Comparison of ENCODE assay signal across 32 cellular contexts in the genomic region with DNA sequence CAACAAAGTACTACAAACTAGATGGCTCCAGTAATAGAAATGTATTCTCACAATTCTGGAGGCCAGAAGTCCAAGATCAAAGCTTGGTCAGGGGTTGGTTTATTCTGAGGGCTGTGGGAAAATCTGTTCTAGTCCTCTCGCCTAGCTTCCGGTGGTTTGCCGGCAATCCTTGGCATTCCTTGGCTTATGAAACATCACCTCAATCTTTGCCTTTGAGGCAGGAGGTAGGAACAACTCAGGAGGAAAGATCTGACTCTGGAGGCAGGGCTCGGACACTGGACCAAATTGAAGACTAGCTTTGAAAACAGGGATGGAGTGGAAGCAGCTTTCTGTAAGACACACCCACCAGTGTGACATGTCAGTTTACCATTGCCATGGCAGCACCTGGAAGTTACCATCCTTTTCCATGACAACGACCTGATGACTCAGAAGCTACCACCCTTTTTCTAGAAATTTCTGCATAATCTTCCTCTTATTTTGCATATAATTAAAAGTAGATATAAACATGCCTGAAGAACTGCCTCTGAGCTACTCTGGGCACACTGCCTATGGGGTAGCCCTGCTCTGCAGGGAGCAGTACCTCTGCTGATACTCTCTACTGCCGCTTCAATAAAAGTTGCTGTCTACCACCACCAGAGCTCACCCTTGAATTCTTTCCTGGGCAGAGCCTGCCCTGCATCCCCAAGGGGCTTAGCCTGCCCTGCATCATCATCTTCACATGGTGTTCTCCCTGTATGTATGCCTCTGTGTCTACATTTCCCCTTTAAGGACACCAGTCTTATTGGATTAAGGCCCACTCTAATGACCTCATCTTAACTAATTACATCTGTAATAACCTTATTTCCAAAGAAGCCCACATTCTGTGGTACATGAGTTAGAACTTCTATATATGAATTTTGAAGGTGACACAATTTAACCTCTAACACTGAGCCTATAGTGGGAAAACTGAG. TPM values are rescaled to one million over a fixed set of nuclear protein-coding genes. Genes with fewer than 3 reads are reported as not detected.
DNase-seq lines count a peak whose midpoint lies in the region; ATAC-seq, FAIRE-seq and TF ChIP-seq lines count a peak whose summit lies in the region.
"Had no signal": no experiment of that assay in that cellular context is flagged by ENCODE, and none has a peak within 500 bp of the region (broad histone marks: within the 10 kb centered on the region; RNA-seq: fewer than 3 reads in every experiment).

No MANE protein-coding gene starts in this region.

- no peak overlapping the region for H2AFZ ChIP-seq in GM23338

- no peaks in the 10 kb centered on the region for H3K9me2 ChIP-seq in GM23338 (ENCODE audit: insufficient read depth)

- CTCF ChIA-PET in A549 (lab: Yijun Ruan, JAX) = no interaction called here
- CTCF ChIA-PET in Caco-2 (lab: Charles Lee) = no interaction called here

- H3K4me1 ChIP-seq in A549 (no peaks in the 10 kb centered on the region), GM23338 (ENCODE audit: insufficient read depth) (no peaks in the 10 kb centered on the region), Caco-2 (peaks cover 7% of the 10 kb centered on the region; the same call in 1 of the 2 replicates)
- H3K4me1 ChIP-seq: BE2C, breast epithelium, thyroid gland had no signal

- DNase-seq in A549 (ENCODE audit: low read depth in 1 of 2, low spot score in 1 of 2) = no peak
- DNase-seq in GM23338 (ENCODE audit: low spot score) = peak; percentile 8
- DNase-seq in amniotic epithelial cell (ENCODE audit: low read depth) = peak; percentile 68
- DNase-seq in kidney tubule cell (ENCODE audit: low spot score) = peak; percentile 33
- DNase-seq in NCI-H69 (lab: John Stamatoyannopoulos, UW) = no peak
- DNase-seq in stimulated activated naive CD8-positive, alpha-beta T cell treated with anti-CD3 and anti-CD28 coated beads, Interleukin-15, Interleukin-2, amounts not matched to agents 100 U/mL and 50 U/mL, for 24 hours = no peak
- no peak for DNase-seq in Caco-2
- DNase-seq in DMS79 treated with DMSO at 0.1 percent for 48 hours (lab: John Stamatoyannopoulos, UW) = no peak
- DNase-seq: ACHN; activated CD4-positive, alpha-beta memory T cell treated with anti-CD3 and anti-CD28 coated beads, Interleukin-2, amount 10 ng/mL, durations not matched to agents 7 days and 5 days; activated naive CD4-positive, alpha-beta T cell treated with anti-CD3 and anti-CD28 coated beads, Interleukin-2, amount 10 ng/mL, durations not matched to agents 7 days and 5 days; amniotic stem cell; BE2C; CD8-positive, alpha-beta T cell; hippocampal formation; KG1; left cardiac atrium; NCI-H1417; NCI-H226; NCI-H526 treated with DMSO at 0.1 percent for 48 hours; nephron progenitor cell; ovary; SHP77; stimulated activated CD4-positive, alpha-beta T cell treated with anti-CD3 and anti-CD28 coated beads, Interleukin-1b, Interleukin-23, amount 100 ng/mL, for 48 hours; thyroid gland had no signal

- H4K20me1 ChIP-seq in GM23338 (replicated peaks; ENCODE audit: insufficient read depth) = no peaks in the 10 kb centered on the region

- H3K4me2 ChIP-seq in A549 = no peak overlapping the region
- no peak overlapping the region for H3K4me2 ChIP-seq in GM23338

- TF ChIP-seq RAD21 in A549 (conservative IDR thresholded peaks at IDR 0.05 in 1 of 2, IDR thresholded peaks at IDR 0.05 in 1 of 2) = no peak

- H3K4me3 Mint-ChIP-seq in GM23338 (no peak overlapping the region), Caco-2 (ENCODE audit: unreplicated experiment) (no peak overlapping the region)
- H3K4me3 Mint-ChIP-seq: activated CD4-positive, alpha-beta memory T cell treated with anti-CD3 and anti-CD28 coated beads, Interleukin-2, amount 10 ng/mL, durations not matched to agents 7 days and 5 days; activated naive CD4-positive, alpha-beta T cell treated with anti-CD3 and anti-CD28 coated beads, Interleukin-2, amount 10 ng/mL, durations not matched to agents 7 days and 5 days; CD8-positive, alpha-beta T cell; nephron progenitor cell; stimulated activated naive CD8-positive, alpha-beta T cell treated with anti-CD3 and anti-CD28 coated beads, Interleukin-15, Interleukin-2, amounts not matched to agents 100 ng/mL and 50 ng/mL, for 24 hours; T-helper 2 cell treated with Interferon-gamma antibody and Interleukin-4, amounts not matched to agents 5 μg/mL and 100 μg/mL, for 36 hours had no signal

- H3K4me3 ChIP-seq in A549 (no peak overlapping the region), GM23338 (no peak overlapping the region), Caco-2 (ENCODE audit: low read depth, low read length) (no peak overlapping the region)
- H3K4me3 ChIP-seq: breast epithelium, ovary, thyroid gland had no signal

- TF ChIP-seq EP300 in A549 (IDR thresholded peaks at IDR 0.05) = no peak

- H3K27me3 ChIP-seq in GM23338 (ENCODE audit: insufficient read depth) = no peaks in the 10 kb centered on the region
- no peaks in the 10 kb centered on the region for H3K27me3 ChIP-seq in Caco-2 (replicated peaks; ENCODE audit: control insufficient read depth, insufficient read depth, low read length)
- H3K27me3 ChIP-seq: BE2C, breast epithelium, ovary, thyroid gland had no signal

- H3F3A ChIP-seq in GM23338 (replicated peaks; ENCODE audit: low read depth) = no peaks in the 10 kb centered on the region

- H3K27ac Mint-ChIP-seq in GM23338 = no peak overlapping the region
- no peak overlapping the region for H3K27ac Mint-ChIP-seq in Caco-2 (ENCODE audit: unreplicated experiment)
- H3K27ac Mint-ChIP-seq: activated CD4-positive, alpha-beta memory T cell treated with anti-CD3 and anti-CD28 coated beads, Interleukin-2, amount 10 ng/mL, durations not matched to agents 7 days and 5 days; activated naive CD4-positive, alpha-beta T cell treated with anti-CD3 and anti-CD28 coated beads, Interleukin-2, amount 10 ng/mL, durations not matched to agents 7 days and 5 days; CD8-positive, alpha-beta T cell; nephron progenitor cell; stimulated activated naive CD8-positive, alpha-beta T cell treated with anti-CD3 and anti-CD28 coated beads, Interleukin-15, Interleukin-2, amounts not matched to agents 100 ng/mL and 50 ng/mL, for 24 hours; T-helper 2 cell treated with Interferon-gamma antibody and Interleukin-4, amounts not matched to agents 5 μg/mL and 100 μg/mL, for 36 hours had no signal

- ATAC-seq in A549 = peak in 1 of 2 experiments; percentile 58; a peak in 3 of 6 replicates
- ATAC-seq in GM23338 = no peak; the same call in 2 of the 3 replicates
- ATAC-seq in stimulated activated naive CD8-positive, alpha-beta T cell treated with anti-CD3 and anti-CD28 coated beads, Interleukin-15, Interleukin-2, amounts not matched to agents 100 U/mL and 50 U/mL, for 24 hours = no peak
- ATAC-seq: CD8-positive, alpha-beta T cell; left cardiac atrium had no signal

- no peaks in the 10 kb centered on the region for H3K79me2 ChIP-seq in GM23338 (replicated peaks; ENCODE audit: insufficient read depth)

- intact Hi-C loops in Caco-2 (cut with micrococcal nuclease; ENCODE audit: unreplicated experiment) = no loop called here

- H3K36me3 Mint-ChIP-seq in GM23338 (ENCODE audit: low read depth) = no peaks in the 10 kb centered on the region
- H3K36me3 Mint-ChIP-seq in Caco-2 (ENCODE audit: insufficient read depth, unreplicated experiment) = no peaks in the 10 kb centered on the region
- H3K36me3 Mint-ChIP-seq: activated naive CD4-positive, alpha-beta T cell treated with anti-CD3 and anti-CD28 coated beads, Interleukin-2, amount 10 ng/mL, durations not matched to agents 7 days and 5 days; CD8-positive, alpha-beta T cell had no signal

- 83% methylated on average over 6 of the region's 6 CpGs for WGBS in A549 (ENCODE audit: missing lambda C conversion rate)

- H3K27ac ChIP-seq in A549 (no peak overlapping the region), GM23338 (ENCODE audit: low read depth) (no peak overlapping the region)
- H3K27ac ChIP-seq: breast epithelium, ovary, thyroid gland had no signal

- no peak for TF ChIP-seq POLR2A in A549 (IDR thresholded peaks at IDR 0.05; ENCODE audit: low read length)

- POLR2A ChIA-PET in A549 (lab: Yijun Ruan, JAX) (no interaction called here), Caco-2 (lab: Charles Lee) (no interaction called here)

- TF ChIP-seq CTCF in A549 (IDR thresholded peaks at IDR 0.05) (no peak), GM23338 (conservative IDR thresholded peaks at IDR 0.05; ENCODE audit: low read depth in 2 of 2) (no peak), Caco-2 (IDR thresholded peaks at IDR 0.05; ENCODE audit: insufficient read depth in 1 of 2, low read depth in 1 of 2, low read length in 1 of 2, severe bottlenecking in 1 of 2, unreplicated experiment in 1 of 2) (no peak)

- H3K4me1 Mint-ChIP-seq in GM23338 (peaks cover 4% of the 10 kb centered on the region; the same call in 2 of the 3 replicates), Caco-2 (ENCODE audit: low read depth, unreplicated experiment) (peaks cover 8% of the 10 kb centered on the region)
- H3K4me1 Mint-ChIP-seq: activated CD4-positive, alpha-beta memory T cell treated with anti-CD3 and anti-CD28 coated beads, Interleukin-2, amount 10 ng/mL, durations not matched to agents 7 days and 5 days; activated naive CD4-positive, alpha-beta T cell treated with anti-CD3 and anti-CD28 coated beads, Interleukin-2, amount 10 ng/mL, durations not matched to agents 7 days and 5 days; nephron progenitor cell had no signal

- H3K27me3 Mint-ChIP-seq in GM23338 (ENCODE audit: insufficient read depth, low read depth, poor library complexity) = no peaks in the 10 kb centered on the region
- H3K27me3 Mint-ChIP-seq in Caco-2 (ENCODE audit: insufficient read depth, unreplicated experiment) = no peaks in the 10 kb centered on the region
- H3K27me3 Mint-ChIP-seq: activated naive CD4-positive, alpha-beta T cell treated with anti-CD3 and anti-CD28 coated beads, Interleukin-2, amount 10 ng/mL, durations not matched to agents 7 days and 5 days had no signal

- H3K36me3 ChIP-seq in GM23338 (ENCODE audit: insufficient read depth) (no peaks in the 10 kb centered on the region), Caco-2 (ENCODE audit: control insufficient read depth, insufficient read depth, low read length) (no peaks in the 10 kb centered on the region)
- H3K36me3 ChIP-seq: BE2C, breast epithelium, ovary, thyroid gland had no signal

- no TSS peak for BruUV-seq in Caco-2 (replicated peaks; lab: Mats Ljungman, UMichigan)

- FAIRE-seq in A549 (lab: Jason Lieb, UNC) = peak; percentile 68
- FAIRE-seq: colon, endothelial cell of umbilical vein, HTR-8/SVneo had no signal

- H3K9me3 Mint-ChIP-seq in GM23338 (no peaks in the 10 kb centered on the region; the same call in 2 of the 3 replicates), Caco-2 (ENCODE audit: unreplicated experiment) (no peaks in the 10 kb centered on the region)
- H3K9me3 Mint-ChIP-seq: activated CD4-positive, alpha-beta memory T cell treated with anti-CD3 and anti-CD28 coated beads, Interleukin-2, amount 10 ng/mL, durations not matched to agents 7 days and 5 days; activated naive CD4-positive, alpha-beta T cell treated with anti-CD3 and anti-CD28 coated beads, Interleukin-2, amount 10 ng/mL, durations not matched to agents 7 days and 5 days; CD8-positive, alpha-beta T cell; stimulated activated naive CD8-positive, alpha-beta T cell treated with anti-CD3 and anti-CD28 coated beads, Interleukin-15, Interleukin-2, amounts not matched to agents 100 ng/mL and 50 ng/mL, for 24 hours; T-helper 2 cell treated with Interferon-gamma antibody and Interleukin-4, amounts not matched to agents 5 μg/mL and 100 μg/mL, for 36 hours had no signal

- peaks cover 4% of the 10 kb centered on the region; the same call in 1 of the 3 replicates for H3K9me3 ChIP-seq in A549
- H3K9me3 ChIP-seq in Caco-2 = no peaks in the 10 kb centered on the region
- H3K9me3 ChIP-seq: BE2C, breast epithelium, ovary, thyroid gland had no signal

RNA-seq across cellular contexts. Expression of gene TM4SF4, which starts 38.3 kb away (rescaled TPM):
- 17.4 and 38.6 TPM in 2 replicates for polyA plus RNA-seq in A549 (2011; rRNA removed)
- polyA plus RNA-seq in A549 (2012; cell fraction: cytosol; rRNA removed) = 6.2 and 9.6 TPM in 2 replicates
- polyA plus RNA-seq in A549 (2012; cell fraction: nucleus; rRNA removed) = 5.8 and 6.9 TPM in 2 replicates
- 28.7 to 45.2 TPM (median 32.2 TPM) in 3 replicates for polyA plus RNA-seq in A549 (2017; fragmentation: RNase III; extraction: RNeasy Plus Mini Kit Qiagen cat#74134 plus additional on column Dnase treatment)
- 20.8 and 30.0 TPM in 2 replicates for polyA minus RNA-seq in A549 (2011; rRNA and poly(A)+ RNA removed)
- total RNA-seq in GM23338 (2014; rRNA removed; shearing (Covaris generic)) = not detected in 2 replicates
- polyA plus RNA-seq in GM23338 (2016; fragmentation: Nextera tagmentation; extraction: Ambion mirVana) = not detected in 2 replicates
- total RNA-seq in Caco-2 (2022) = 1.9 and 2.7 TPM in 2 replicates
- total RNA-seq: activated CD4-positive, alpha-beta memory T cell treated with anti-CD3 and anti-CD28 coated beads, Interleukin-2, amount 10 ng/mL, durations not matched to agents 7 days and 5 days; CD8-positive, alpha-beta T cell; endothelial cell of umbilical vein; lung microvascular endothelial cell had no signal
- polyA plus RNA-seq: endothelial cell of umbilical vein had no signal

RNA-seq across cellular contexts. Expression of gene TM4SF1, which starts 58.8 kb away (rescaled TPM):
- 1,188 and 1,208 TPM in 2 replicates for polyA plus RNA-seq in A549 (2011; rRNA removed)
- 820 and 918 TPM in 2 replicates for polyA plus RNA-seq in A549 (2012; cell fraction: cytosol; rRNA removed)
- 729 and 1,002 TPM in 2 replicates for polyA plus RNA-seq in A549 (2012; cell fraction: nucleus; rRNA removed)
- polyA plus RNA-seq in A549 (2017; fragmentation: RNase III; extraction: RNeasy Plus Mini Kit Qiagen cat#74134 plus additional on column Dnase treatment) = 739 to 828 TPM (median 767 TPM) in 3 replicates
- polyA minus RNA-seq in A549 (2011; rRNA and poly(A)+ RNA removed) = 809 and 900 TPM in 2 replicates
- 0.10 TPM in 1 of 2 replicates, not detected in the other for total RNA-seq in GM23338 (2014; rRNA removed; shearing (Covaris generic))
- 0.49 and 0.74 TPM in 2 replicates for polyA plus RNA-seq in GM23338 (2016; fragmentation: Nextera tagmentation; extraction: Ambion mirVana)
- 49.2 and 78.3 TPM in 2 replicates for total RNA-seq in Caco-2 (2022)
- total RNA-seq: activated CD4-positive, alpha-beta memory T cell treated with anti-CD3 and anti-CD28 coated beads, Interleukin-2, amount 10 ng/mL, durations not matched to agents 7 days and 5 days; CD8-positive, alpha-beta T cell had no signal

Comparison
In these comparisons a context has a peak if more than half of its experiments do, and no peak if none do; other contexts are left out.
1. DNase-seq: peak in GM23338 (single experiment), amniotic epithelial cell (single experiment) and kidney tubule cell (single experiment); none in A549 (0 of 2), NCI-H69 (single experiment), stimulated activated naive CD8-positive, alpha-beta T cell treated with anti-CD3 and anti-CD28 coated beads, Interleukin-15, Interleukin-2, amounts not matched to agents 100 U/mL and 50 U/mL, for 24 hours (single experiment), Caco-2 (0 of 2) and DMS79 treated with DMSO at 0.1 percent for 48 hours (single experiment).
2. RNA of gene TM4SF1, which starts 58.8 kb away (total RNA-seq): 49.2 to 78.3 TPM in Caco-2; 0.10 TPM in GM23338; every median in the first group is over 10 times any median in the second.